Comparison of ENCODE assay signal across 11 cellular contexts in the genomic region with DNA sequence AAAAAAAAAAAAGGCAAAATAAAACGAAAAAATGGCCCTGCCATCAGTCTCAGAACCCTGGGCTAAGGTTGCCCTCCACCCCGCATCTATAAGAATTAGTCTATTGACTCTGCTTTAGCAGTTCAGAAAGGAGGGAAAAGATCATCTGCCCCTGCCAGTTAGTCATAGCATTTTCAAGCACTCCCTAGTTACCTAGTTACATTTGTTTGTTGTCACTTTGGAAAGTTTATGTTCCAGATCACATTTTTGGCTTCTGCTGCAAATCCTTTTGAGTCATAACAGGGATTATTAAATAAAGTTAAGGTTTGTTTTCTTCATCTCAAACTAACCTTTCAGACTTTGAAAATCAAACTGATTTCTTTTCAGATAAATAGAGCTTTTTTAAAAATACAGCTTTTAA. TPM values are rescaled to one million over a fixed set of nuclear protein-coding genes. Genes with fewer than 3 reads are reported as not detected.
A peak's percentile ranks its signal among the peaks of the same experiment; 100 is the strongest.
DNase-seq lines count a peak whose midpoint lies in the region; ATAC-seq, FAIRE-seq and TF ChIP-seq lines count a peak whose summit lies in the region.
"Had no signal": no experiment of that assay in that cellular context is flagged by ENCODE, and none has a peak within 500 bp of the region (broad histone marks: within the 10 kb centered on the region; RNA-seq: fewer than 3 reads in every experiment).

No MANE protein-coding gene starts in this region.

- H4K20me1 ChIP-seq in HepG2 (ENCODE audit: insufficient read depth, low read length): no peaks in the 10 kb centered on the region

- H3K9me3 ChIP-seq in HepG2 (ENCODE audit: low read length) (no peaks in the 10 kb centered on the region), vagina (no peaks in the 10 kb centered on the region)

- H3K4me1 Mint-ChIP-seq in activated naive CD4-positive, alpha-beta T cell treated with anti-CD3 and anti-CD28 coated beads, Interleukin-2, amount 10 ng/mL, durations not matched to agents 7 days and 5 days: peaks cover 11% of the 10 kb centered on the region
- peaks cover 17% of the 10 kb centered on the region for H3K4me1 Mint-ChIP-seq in chondrocyte (ENCODE audit: low read depth)

- no TSS peak for BruUV-seq in HepG2 (replicated peaks; lab: Mats Ljungman, UMichigan)

- H3K9ac ChIP-seq in HepG2 (ENCODE audit: insufficient read depth, low read depth, low read length): no peak overlapping the region

- in situ Hi-C loops in HepG2 (cut with HindIII; ENCODE audit: extremely low pct_ligation_motif_present, low pct_unique_long_range_greater_than_20kb): no loop called here

- FAIRE-seq in HepG2 (lab: Jason Lieb, UNC): no peak

- no peaks in the 10 kb centered on the region for H3K9me3 Mint-ChIP-seq in activated naive CD4-positive, alpha-beta T cell treated with anti-CD3 and anti-CD28 coated beads, Interleukin-2, amount 50 U/mL, for 72 hours
- H3K9me3 Mint-ChIP-seq in activated naive CD4-positive, alpha-beta T cell treated with anti-CD3 and anti-CD28 coated beads, Interleukin-2, amount 10 ng/mL, durations not matched to agents 7 days and 5 days: no peaks in the 10 kb centered on the region
- H3K9me3 Mint-ChIP-seq in chondrocyte (ENCODE audit: low read depth): no peaks in the 10 kb centered on the region
- H3K9me3 Mint-ChIP-seq: CD4-positive, alpha-beta memory T cell had no signal

- no peaks in the 10 kb centered on the region for H3K27me3 Mint-ChIP-seq in activated naive CD4-positive, alpha-beta T cell treated with anti-CD3 and anti-CD28 coated beads, Interleukin-2, amount 10 ng/mL, durations not matched to agents 7 days and 5 days
- H3K27me3 Mint-ChIP-seq in chondrocyte (ENCODE audit: low read depth): no peaks in the 10 kb centered on the region
- H3K27me3 Mint-ChIP-seq: CD4-positive, alpha-beta memory T cell had no signal

- H3K4me1 ChIP-seq in HepG2 (ENCODE audit: insufficient read depth, low read length) (no peaks in the 10 kb centered on the region), vagina (no peaks in the 10 kb centered on the region)

- H3K36me3 ChIP-seq in HepG2 (replicated peaks in 1 of 2; ENCODE audit: control insufficient read depth in 1 of 2, insufficient read depth in 2 of 2, low read length in 2 of 2) (peaks cover 16 to 44% of the 10 kb centered on the region in 2 experiments), vagina (peaks cover 3 to 47% of the 10 kb centered on the region in 2 donors)

- peak; percentile 43 to 69 for ATAC-seq in activated naive CD4-positive, alpha-beta T cell treated with anti-CD3 and anti-CD28 coated beads, Interleukin-2, amount 50 U/mL, for 72 hours
- ATAC-seq in HepG2: peak; percentile 39
- ATAC-seq in HG02852 (IDR thresholded peaks at IDR 0.05; ENCODE audit: unreplicated experiment): no peak

- H3K4me2 ChIP-seq in HepG2 (ENCODE audit: low read depth, low read length): no peak overlapping the region

- no peaks in the 10 kb centered on the region for H3K79me2 ChIP-seq in HepG2 (ENCODE audit: insufficient read depth, low read length)

- TF ChIP-seq POLR2A in HepG2 (IDR thresholded peaks at IDR 0.05; ENCODE audit: insufficient read depth in 1 of 2, low read depth in 2 of 2, low read length in 2 of 2) (no peak), vagina (IDR thresholded peaks at IDR 0.05) (no peak)

- 81% methylated on average over 2 of the region's 2 CpGs for WGBS in HepG2 (ENCODE audit: low lambda C conversion rate)

- H2AFZ ChIP-seq in HepG2 (ENCODE audit: low read length): no peak overlapping the region

- intact Hi-C loops in HepG2 (cut with micrococcal nuclease; ENCODE audit: unreplicated experiment): no loop called here
- intact Hi-C loops in vagina (cut with DNase I): no loop called here

- no peak for DNase-seq in activated naive CD4-positive, alpha-beta T cell treated with anti-CD3 and anti-CD28 coated beads, Interleukin-2, amount 50 U/mL, for 72 hours (ENCODE audit: low spot score in 2 of 2)
- no peak for DNase-seq in activated naive CD4-positive, alpha-beta T cell treated with anti-CD3 and anti-CD28 coated beads, Interleukin-2, amount 10 ng/mL, durations not matched to agents 7 days and 5 days
- DNase-seq in chondrocyte (ENCODE audit: low spot score) (no peak), HepG2 (ENCODE audit: low spot score) (no peak), vagina (ENCODE audit: extremely low spot score in 2 of 2) (no peak), DMS153 treated with DMSO at 0.1 percent for 48 hours (lab: John Stamatoyannopoulos, UW; ENCODE audit: unreplicated experiment) (no peak), putamen (ENCODE audit: low spot score) (no peak)
- DNase-seq: CD4-positive, alpha-beta memory T cell had no signal

- H3K4me3 ChIP-seq in HepG2 (replicated peaks in 1 of 3; ENCODE audit: insufficient read depth in 1 of 3, low read depth in 2 of 3, low read length in 3 of 3) (no peak overlapping the region), vagina (no peak overlapping the region)
- H3K4me3 ChIP-seq: cardiac muscle cell, lung had no signal

- no peak overlapping the region for H3K4me3 Mint-ChIP-seq in activated naive CD4-positive, alpha-beta T cell treated with anti-CD3 and anti-CD28 coated beads, Interleukin-2, amount 10 ng/mL, durations not matched to agents 7 days and 5 days
- H3K4me3 Mint-ChIP-seq in chondrocyte (ENCODE audit: unreplicated experiment): no peak overlapping the region
- H3K4me3 Mint-ChIP-seq: CD4-positive, alpha-beta memory T cell had no signal

- no peak for TF ChIP-seq CTCF in chondrocyte (IDR thresholded peaks at IDR 0.05)
- no peak for TF ChIP-seq CTCF in HepG2 (CRISPR knock-in tag; IDR thresholded peaks at IDR 0.05)
- no peak for TF ChIP-seq CTCF in vagina (IDR thresholded peaks at IDR 0.05)

- H3K27ac Mint-ChIP-seq in activated naive CD4-positive, alpha-beta T cell treated with anti-CD3 and anti-CD28 coated beads, Interleukin-2, amount 50 U/mL, for 72 hours: peak overlapping the region in 1 of 2 donors; percentile 93
- no peak overlapping the region for H3K27ac Mint-ChIP-seq in activated naive CD4-positive, alpha-beta T cell treated with anti-CD3 and anti-CD28 coated beads, Interleukin-2, amount 10 ng/mL, durations not matched to agents 7 days and 5 days
- peak overlapping the region; percentile 53 for H3K27ac Mint-ChIP-seq in chondrocyte (ENCODE audit: unreplicated experiment)

- TF ChIP-seq RAD21 in HepG2 (CRISPR knock-in tag; IDR thresholded peaks at IDR 0.05): no peak

- CTCF ChIA-PET in activated naive CD4-positive, alpha-beta T cell treated with anti-CD3 and anti-CD28 coated beads, Interleukin-2, amount 10 ng/mL, durations not matched to agents 7 days and 5 days (lab: Charles Lee): interaction anchor here (1.6 kb wide), 1 partner anchor 25 kb away, joined by 5 read pairs; no protein-coding TSS in a partner anchor
- CTCF ChIA-PET in HepG2 (lab: Yijun Ruan, JAX; ENCODE audit: low intra/inter-chr PET ratio, low total read pairs): no interaction called here

- H3K27ac ChIP-seq in HepG2 (ENCODE audit: extremely low read length, insufficient read depth, low read length) (no peak overlapping the region), vagina (peak overlapping the region; percentile 7)
- H3K27ac ChIP-seq: cardiac muscle cell had no signal

- no peak for TF ChIP-seq EP300 in HepG2 (IDR thresholded peaks at IDR 0.05; ENCODE audit: low read depth in 2 of 2, low read length in 2 of 2)
- TF ChIP-seq EP300 in HepG2 (CRISPR knock-in tag; IDR thresholded peaks at IDR 0.05; ENCODE audit: borderline replicate concordance): no peak

- POLR2A ChIA-PET in HepG2 (lab: Yijun Ruan, JAX): interaction anchor here (1.8 kb wide), 1 partner anchor 50 kb away, joined by 5 read pairs; no protein-coding TSS in a partner anchor

- H3K27me3 ChIP-seq in HepG2 (ENCODE audit: control insufficient read depth in 1 of 2, insufficient read depth in 2 of 2, low read length in 2 of 2) (no peaks in the 10 kb centered on the region), vagina (no peaks in the 10 kb centered on the region)
- H3K27me3 ChIP-seq: cardiac muscle cell had no signal

- peaks cover 16 to 44% of the 10 kb centered on the region in 2 donors for H3K36me3 Mint-ChIP-seq in activated naive CD4-positive, alpha-beta T cell treated with anti-CD3 and anti-CD28 coated beads, Interleukin-2, amount 50 U/mL, for 72 hours
- peaks cover 44% of the 10 kb centered on the region for H3K36me3 Mint-ChIP-seq in activated naive CD4-positive, alpha-beta T cell treated with anti-CD3 and anti-CD28 coated beads, Interleukin-2, amount 10 ng/mL, durations not matched to agents 7 days and 5 days
- H3K36me3 Mint-ChIP-seq in chondrocyte (ENCODE audit: low read depth): peaks cover 41% of the 10 kb centered on the region

RNA-seq across cellular contexts. Expression of gene AQP7, which starts 52.1 kb away (rescaled TPM):
- under 1 TPM in 1 of 2 donors, not detected in 1; 0.29 TPM for total RNA-seq in activated naive CD4-positive, alpha-beta T cell treated with anti-CD3 and anti-CD28 coated beads, Interleukin-2, amount 50 U/mL, for 72 hours
- 0.30 to 0.80 TPM (median 0.33 TPM) in 3 replicates for total RNA-seq in chondrocyte
- 0.58 and 1.9 TPM in 2 replicates for total RNA-seq in HepG2 (2016; rRNA removed; fragmentation: Illumina TruSeq; extraction: Trizol)
- 0.71 and 0.81 TPM in 2 replicates for total RNA-seq in HepG2 (2016; cell fraction: cytosol; rRNA removed; fragmentation: Illumina TruSeq; extraction: Trizol; ENCODE audit: low read depth)
- total RNA-seq in HepG2 (2016; cell fraction: insoluble cytoplasmic fraction; rRNA removed; fragmentation: Illumina TruSeq; extraction: Trizol): 1.0 and 1.6 TPM in 2 replicates
- total RNA-seq in HepG2 (2016; cell fraction: membrane; rRNA removed; fragmentation: Illumina TruSeq; extraction: Trizol): 0.74 and 0.86 TPM in 2 replicates
- 2.8 and 3.0 TPM in 2 replicates for total RNA-seq in HepG2 (2016; cell fraction: nucleus; rRNA removed; fragmentation: Illumina TruSeq; extraction: Trizol)
- polyA plus RNA-seq in HepG2 (2011; rRNA removed): 2.1 and 5.6 TPM in 2 replicates
- polyA plus RNA-seq in HepG2 (2011; cell fraction: cytosol; rRNA removed): 2.7 and 3.2 TPM in 2 replicates
- polyA plus RNA-seq in HepG2 (2011; cell fraction: nucleus; rRNA removed): 24.1 and 31.8 TPM in 2 replicates
- polyA plus RNA-seq in HepG2 (2012): 7.9 and 9.8 TPM in 2 replicates
- polyA plus RNA-seq in HepG2 (2016; cell fraction: cytosol; fragmentation: Illumina TruSeq; extraction: Trizol; ENCODE audit: low read depth): 0.60 and 0.85 TPM in 2 replicates
- 0.82 and 1.2 TPM in 2 replicates for polyA plus RNA-seq in HepG2 (2016; cell fraction: insoluble cytoplasmic fraction; fragmentation: Illumina TruSeq; extraction: Trizol; ENCODE audit: low read depth)
- 1.2 and 1.7 TPM in 2 replicates for polyA plus RNA-seq in HepG2 (2016; cell fraction: membrane; fragmentation: Illumina TruSeq; extraction: Trizol; ENCODE audit: low read depth)
- 7.8 and 9.5 TPM in 2 replicates for polyA plus RNA-seq in HepG2 (2016; cell fraction: nucleus; fragmentation: Illumina TruSeq; extraction: Trizol; ENCODE audit: insufficient read depth, low read depth)
- 1.9 and 6.0 TPM in 2 replicates for polyA minus RNA-seq in HepG2 (2011; rRNA and poly(A)+ RNA removed; ENCODE audit: low replicate concordance)
- polyA minus RNA-seq in HepG2 (2011; cell fraction: cytosol; rRNA and poly(A)+ RNA removed): 1.2 and 1.5 TPM in 2 replicates
- polyA minus RNA-seq in HepG2 (2011; cell fraction: nucleus; rRNA and poly(A)+ RNA removed): 6.2 and 6.6 TPM in 2 replicates
- total RNA-seq in vagina: 6.4 TPM

RNA-seq across cellular contexts. Expression of gene NFX1, which starts 60.0 kb away (rescaled TPM):
- 10 to 100 TPM; 38.4 to 43.7 TPM for total RNA-seq in activated naive CD4-positive, alpha-beta T cell treated with anti-CD3 and anti-CD28 coated beads, Interleukin-2, amount 50 U/mL, for 72 hours
- total RNA-seq in chondrocyte (26.8 to 36.6 TPM (median 28.4 TPM) in 3 replicates), HepG2 (2016; rRNA removed; fragmentation: Illumina TruSeq; extraction: Trizol) (27.5 and 29.6 TPM in 2 replicates), vagina (34.1 TPM)
- total RNA-seq in HepG2 (2016; cell fraction: cytosol; rRNA removed; fragmentation: Illumina TruSeq; extraction: Trizol; ENCODE audit: low read depth): 10.0 and 10.5 TPM in 2 replicates
- 25.5 and 27.2 TPM in 2 replicates for total RNA-seq in HepG2 (2016; cell fraction: insoluble cytoplasmic fraction; rRNA removed; fragmentation: Illumina TruSeq; extraction: Trizol)
- total RNA-seq in HepG2 (2016; cell fraction: membrane; rRNA removed; fragmentation: Illumina TruSeq; extraction: Trizol): 15.3 and 17.9 TPM in 2 replicates
- 28.0 and 32.9 TPM in 2 replicates for total RNA-seq in HepG2 (2016; cell fraction: nucleus; rRNA removed; fragmentation: Illumina TruSeq; extraction: Trizol)
- polyA plus RNA-seq in HepG2 (2011; rRNA removed): 23.5 and 23.9 TPM in 2 replicates
- 17.8 and 22.5 TPM in 2 replicates for polyA plus RNA-seq in HepG2 (2011; cell fraction: cytosol; rRNA removed)
- polyA plus RNA-seq in HepG2 (2011; cell fraction: nucleus; rRNA removed): 30.9 and 38.3 TPM in 2 replicates
- polyA plus RNA-seq in HepG2 (2012): 22.1 and 22.8 TPM in 2 replicates
- 1.9 and 2.3 TPM in 2 replicates for polyA plus RNA-seq in HepG2 (2016; cell fraction: cytosol; fragmentation: Illumina TruSeq; extraction: Trizol; ENCODE audit: low read depth)
- 23.0 and 24.3 TPM in 2 replicates for polyA plus RNA-seq in HepG2 (2016; cell fraction: insoluble cytoplasmic fraction; fragmentation: Illumina TruSeq; extraction: Trizol; ENCODE audit: low read depth)
- polyA plus RNA-seq in HepG2 (2016; cell fraction: membrane; fragmentation: Illumina TruSeq; extraction: Trizol; ENCODE audit: low read depth): 4.3 and 5.1 TPM in 2 replicates
- 41.8 and 48.6 TPM in 2 replicates for polyA plus RNA-seq in HepG2 (2016; cell fraction: nucleus; fragmentation: Illumina TruSeq; extraction: Trizol; ENCODE audit: insufficient read depth, low read depth)
- 62.5 and 108 TPM in 2 replicates for polyA minus RNA-seq in HepG2 (2011; rRNA and poly(A)+ RNA removed; ENCODE audit: low replicate concordance)
- polyA minus RNA-seq in HepG2 (2011; cell fraction: cytosol; rRNA and poly(A)+ RNA removed): 20.5 and 21.0 TPM in 2 replicates
- polyA minus RNA-seq in HepG2 (2011; cell fraction: nucleus; rRNA and poly(A)+ RNA removed): 43.5 and 59.6 TPM in 2 replicates
